Comparison of ENCODE assay signal across 1 cellular context in the genomic region with DNA sequence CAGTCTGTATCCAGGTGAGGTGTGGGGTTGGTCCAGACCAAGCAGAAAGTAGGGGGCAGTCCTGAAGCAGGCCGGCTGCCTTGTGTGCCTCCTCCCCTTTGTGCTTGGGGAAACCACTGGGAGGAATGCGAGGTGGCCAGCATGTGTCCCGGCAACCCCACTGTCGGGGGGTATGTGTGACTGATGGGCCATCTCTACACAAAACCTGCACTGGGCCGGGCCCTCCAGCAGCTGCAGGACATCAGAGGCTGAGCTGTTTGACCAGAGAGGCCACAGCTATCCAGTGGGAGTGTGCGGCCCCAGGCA.
TF ChIP-seq lines count a peak whose summit lies in the region.

No MANE protein-coding gene starts in this region.

TF ChIP-seq in IMR-90, 13 proteins besides CTCF, POLR2A, EP300 and RAD21:
- TF ChIP-seq NFE2L2 (IDR thresholded peaks at IDR 0.05; ENCODE audit: low read depth, low read length) = no peak
- TF ChIP-seq, protein P1, sequence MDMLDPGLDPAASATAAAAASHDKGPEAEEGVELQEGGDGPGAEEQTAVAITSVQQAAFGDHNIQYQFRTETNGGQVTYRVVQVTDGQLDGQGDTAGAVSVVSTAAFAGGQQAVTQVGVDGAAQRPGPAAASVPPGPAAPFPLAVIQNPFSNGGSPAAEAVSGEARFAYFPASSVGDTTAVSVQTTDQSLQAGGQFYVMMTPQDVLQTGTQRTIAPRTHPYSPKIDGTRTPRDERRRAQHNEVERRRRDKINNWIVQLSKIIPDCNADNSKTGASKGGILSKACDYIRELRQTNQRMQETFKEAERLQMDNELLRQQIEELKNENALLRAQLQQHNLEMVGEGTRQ (IDR thresholded peaks at IDR 0.05; ENCODE audit: low read depth, low read length) = no peak
- TF ChIP-seq MAFK (IDR thresholded peaks at IDR 0.05; ENCODE audit: low read depth, low read length) = no peak
- TF ChIP-seq SMC3 (IDR thresholded peaks at IDR 0.05; ENCODE audit: low read depth, low read length) = no peak
- TF ChIP-seq BHLHE40 (IDR thresholded peaks at IDR 0.05; ENCODE audit: low read depth, low read length) = no peak
- TF ChIP-seq CHD1 (IDR thresholded peaks at IDR 0.05; ENCODE audit: low read depth, low read length) = no peak
- TF ChIP-seq MAZ (IDR thresholded peaks at IDR 0.05; ENCODE audit: borderline replicate concordance, low read depth, low read length) = no peak
- no peak for TF ChIP-seq CEBPB (IDR thresholded peaks at IDR 0.05; ENCODE audit: low read depth, low read length)
- TF ChIP-seq MXI1 (IDR thresholded peaks at IDR 0.05; ENCODE audit: borderline replicate concordance, low read depth, low read length) = no peak
- TF ChIP-seq FOS (IDR thresholded peaks at IDR 0.05; ENCODE audit: low read depth, low read length) = no peak
- TF ChIP-seq, protein P2, sequence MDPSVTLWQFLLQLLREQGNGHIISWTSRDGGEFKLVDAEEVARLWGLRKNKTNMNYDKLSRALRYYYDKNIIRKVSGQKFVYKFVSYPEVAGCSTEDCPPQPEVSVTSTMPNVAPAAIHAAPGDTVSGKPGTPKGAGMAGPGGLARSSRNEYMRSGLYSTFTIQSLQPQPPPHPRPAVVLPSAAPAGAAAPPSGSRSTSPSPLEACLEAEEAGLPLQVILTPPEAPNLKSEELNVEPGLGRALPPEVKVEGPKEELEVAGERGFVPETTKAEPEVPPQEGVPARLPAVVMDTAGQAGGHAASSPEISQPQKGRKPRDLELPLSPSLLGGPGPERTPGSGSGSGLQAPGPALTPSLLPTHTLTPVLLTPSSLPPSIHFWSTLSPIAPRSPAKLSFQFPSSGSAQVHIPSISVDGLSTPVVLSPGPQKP (IDR thresholded peaks at IDR 0.05; ENCODE audit: borderline replicate concordance, low read depth, low read length) = no peak
- TF ChIP-seq RCOR1 (IDR thresholded peaks at IDR 0.05; ENCODE audit: insufficient replicate concordance, low read length) = no peak
- no peak for TF ChIP-seq RFX5 (IDR thresholded peaks at IDR 0.05; ENCODE audit: low read depth, low read length)
